ENCODE assay signal across 8 cellular contexts in the genomic region with DNA sequence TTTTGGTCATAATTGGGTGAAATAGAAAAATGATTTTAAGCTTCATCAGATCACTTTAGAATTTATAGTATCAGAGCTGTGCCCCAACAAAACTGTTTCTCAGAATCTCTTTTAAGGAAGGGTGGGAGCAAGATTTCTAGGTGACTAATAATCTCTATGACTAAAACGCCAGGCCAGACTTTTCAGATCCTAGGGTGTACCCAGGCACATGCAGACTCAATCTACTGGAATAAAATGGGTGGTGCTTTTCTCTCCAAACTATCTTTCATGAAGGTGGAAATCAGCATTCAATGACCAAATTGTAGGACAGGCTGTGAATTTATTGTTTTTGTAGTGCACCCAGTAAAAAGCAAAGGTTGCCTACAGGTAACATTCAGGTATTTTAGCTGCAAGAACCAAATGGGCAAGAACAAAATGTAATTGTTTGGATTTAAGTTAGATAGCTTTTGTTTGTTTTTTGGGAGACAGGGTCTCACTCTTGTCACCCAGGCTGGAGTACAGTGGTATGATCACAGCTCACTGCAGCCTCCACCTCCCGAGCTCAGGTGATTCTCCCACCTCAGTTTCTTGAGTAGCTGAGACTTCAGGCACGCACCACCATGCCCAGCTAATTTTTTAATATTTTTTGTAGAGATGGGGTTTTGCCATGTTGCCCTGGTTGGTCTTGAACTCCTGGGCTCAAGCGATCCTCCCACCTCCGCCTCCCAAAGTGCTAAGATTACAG. TPM values are rescaled to one million over a fixed set of nuclear protein-coding genes. Genes with fewer than 3 reads are reported as not detected.
DNase-seq lines count a peak whose midpoint lies in the region; ATAC-seq and TF ChIP-seq lines count a peak whose summit lies in the region.

No MANE protein-coding gene starts in this region.

- CTCF ChIA-PET in T-cell (lab: Charles Lee) = interaction anchor here in 1 of 2 donors (0.9 to 2.9 kb wide), 4 partner anchors 8 to 25 kb away, joined by 3 to 37 read pairs (median 16); no protein-coding TSS in a partner anchor

- H3K27me3 Mint-ChIP-seq in H9 (ENCODE audit: low read depth) (no peaks in the 10 kb centered on the region), T-cell (no peaks in the 10 kb centered on the region)

- H2AFZ ChIP-seq in H9 (ENCODE audit: low read length) = no peak overlapping the region

- no peak overlapping the region for H3K18ac ChIP-seq in H9 (ENCODE audit: insufficient read length, low read depth, low read length)

- POLR2A ChIA-PET in T-cell (lab: Charles Lee) = interaction anchor here (0.5 to 9.1 kb wide), 12 partner anchors 9 to 590 kb away, joined by 3 to 277 read pairs (median 9); no protein-coding TSS in a partner anchor

- peaks cover 31% of the 10 kb centered on the region for H3K79me2 ChIP-seq in H9 (ENCODE audit: insufficient read depth, low read length)

- no peaks in the 10 kb centered on the region for H3K27me3 ChIP-seq in H9 (ENCODE audit: insufficient read depth, low read length)

- no peaks in the 10 kb centered on the region for H3K9me3 ChIP-seq in H9 (ENCODE audit: control insufficient read depth, low read depth, low read length)

- H2BK20ac ChIP-seq in H9 (ENCODE audit: low read depth, low read length, poor library complexity, severe bottlenecking) = no peak overlapping the region

- H3K79me1 ChIP-seq in H9 (ENCODE audit: insufficient read depth, low read depth, low read length, poor library complexity, severe bottlenecking) = peaks cover 13% of the 10 kb centered on the region

- no peak overlapping the region for H4K8ac ChIP-seq in H9 (replicated peaks; ENCODE audit: insufficient read length, low read depth, low read length)

- no peak for TF ChIP-seq CTCF in H9 (conservative IDR thresholded peaks at IDR 0.05)
- TF ChIP-seq CTCF in fibroblast of pulmonary artery (IDR thresholded peaks at IDR 0.05; ENCODE audit: low read length, missing control alignments) = no peak

- peak overlapping the region; percentile 43 for H3K4me2 ChIP-seq in H9 (ENCODE audit: insufficient read depth, insufficient read length, low read length)

- no peak overlapping the region for H2AK5ac ChIP-seq in H9 (ENCODE audit: insufficient read length, low read length)

- ATAC-seq in T-cell (replicated peaks in 1 of 4) (no peak), HG03460 (IDR thresholded peaks at IDR 0.05; ENCODE audit: unreplicated experiment) (no peak)

- no peak overlapping the region for H2BK5ac ChIP-seq in H9 (ENCODE audit: insufficient read length, low read length)

- no peak overlapping the region for H3K27ac ChIP-seq in H9 (ENCODE audit: insufficient read length, low read depth, low read length)
- H3K27ac ChIP-seq in skin epidermis = peak overlapping the region; percentile 51 to 99 (median 96)
- no peak overlapping the region for H3K27ac ChIP-seq in substantia nigra (ENCODE audit: low read depth, low read length, poor library complexity, severe bottlenecking)

- no peak overlapping the region for H4K91ac ChIP-seq in H9 (ENCODE audit: insufficient read length, low read depth, low read length)

- H3K23ac ChIP-seq in H9 (ENCODE audit: insufficient read length, low read depth, low read length) = no peak overlapping the region

- no CpG with 5 or more reads among the region's 5 CpGs for WGBS in H9 (ENCODE audit: extremely low coverage, insufficient read length, low lambda C conversion rate)

- no peak overlapping the region for H2BK120ac ChIP-seq in H9 (ENCODE audit: low read depth, low read length, poor library complexity, severe bottlenecking)

- no peak overlapping the region for H3T11ph ChIP-seq in H9 (ENCODE audit: low read length)

- DNase-seq in H9 (no peak), T-cell (peak in 3 of 34 experiments; percentile 16 to 32 (median 22)), fibroblast of pulmonary artery (ENCODE audit: low read depth) (peak; percentile 28), COLO668 (lab: John Stamatoyannopoulos, UW; ENCODE audit: unreplicated experiment) (no peak), substantia nigra (lab: John Stamatoyannopoulos, UW) (no peak), NCI-H345 treated with DMSO at 0.1 percent for 48 hours (lab: John Stamatoyannopoulos, UW; ENCODE audit: unreplicated experiment) (no peak)

- no peak overlapping the region; the same call in 1 of the 2 replicates for H3K4ac ChIP-seq in H9 (ENCODE audit: low read depth, low read length)

- H3K56ac ChIP-seq in H9 (ENCODE audit: insufficient read length, low read depth, low read length) = no peak overlapping the region

- H3K9ac ChIP-seq in H9 (ENCODE audit: extremely low read depth, insufficient read length, low read length) = peak overlapping the region; percentile 25

- no peak overlapping the region for H2BK12ac ChIP-seq in H9 (ENCODE audit: insufficient read length, low read depth, low read length)

- no peaks in the 10 kb centered on the region for H4K20me1 ChIP-seq in H9 (ENCODE audit: control insufficient read depth, insufficient read depth, insufficient read length)

- no peak overlapping the region for H4K5ac ChIP-seq in H9 (ENCODE audit: insufficient read length, low read depth, low read length)

- no peaks in the 10 kb centered on the region; a peak in 1 of 5 replicates for H3K9me3 Mint-ChIP-seq in H9
- no peaks in the 10 kb centered on the region for H3K9me3 Mint-ChIP-seq in T-cell

- H3K4me1 ChIP-seq in H9 (ENCODE audit: insufficient read depth, low read length) = no peaks in the 10 kb centered on the region

- H3K4me3 ChIP-seq in fibroblast of pulmonary artery (replicated peaks; ENCODE audit: low read depth, low read length) = peak overlapping the region; percentile 91
- peak overlapping the region; percentile 46 to 66 (median 59) for H3K4me3 ChIP-seq in skin epidermis

- H2BK15ac ChIP-seq in H9 (ENCODE audit: low read depth, low read length) = no peak overlapping the region

- peak overlapping the region; percentile 87 to 92 for H3K4me3 Mint-ChIP-seq in H9
- H3K4me3 Mint-ChIP-seq in T-cell = peak overlapping the region; percentile 92 to 94 (median 94)

- H3K23me2 ChIP-seq in H9 (ENCODE audit: insufficient read length, low read depth, low read length, poor library complexity, severe bottlenecking) = no peaks in the 10 kb centered on the region

- no peak overlapping the region for H3K14ac ChIP-seq in H9 (ENCODE audit: insufficient read depth, low read length)

- H3K27ac Mint-ChIP-seq in H9 = peak overlapping the region in 2 of 3 experiments; percentile 3 to 66; a peak in 1 of 7 replicates
- H3K27ac Mint-ChIP-seq in T-cell = peak overlapping the region; percentile 98 to 100

- peaks cover 18 to 36% of the 10 kb centered on the region in 2 experiments for H3K4me1 Mint-ChIP-seq in H9
- peaks cover 60 to 70% (median 64%) of the 10 kb centered on the region in 3 donors for H3K4me1 Mint-ChIP-seq in T-cell

- peaks cover 0 to 6% (median 4%) of the 10 kb centered on the region in 3 experiments; a peak in 2 of 7 replicates for H3K36me3 Mint-ChIP-seq in H9 (ENCODE audit: insufficient read depth in 1 of 3, low read depth in 3 of 3)
- H3K36me3 Mint-ChIP-seq in T-cell = peaks cover 34% of the 10 kb centered on the region

RNA-seq across cellular contexts. Expression of gene PPP2R5C, which starts 49.5 kb away (rescaled TPM):
- 92.8 and 93.0 TPM in 2 replicates for total RNA-seq in H9 (2021)
- total RNA-seq in T-cell = 100 to 1,000 TPM; 435 to 627 (median 489) TPM

Comparison
In these comparisons a context has a peak if more than half of its experiments do, and no peak if none do; other contexts are left out.
1. H3K27ac ChIP-seq: peak in skin epidermis (21 of 21); none in H9 (single experiment) and substantia nigra (single experiment).